ENCODE assay signal across 14 cellular contexts in genomic region chr12:3795096-3795799, GRCh38. TPM values are rescaled to one million over a fixed set of nuclear protein-coding genes. Genes with fewer than 3 reads are reported as not detected.
DNase-seq lines count a peak whose midpoint lies in the region; ATAC-seq and TF ChIP-seq lines count a peak whose summit lies in the region.
"Had no signal": no experiment of that assay in that cellular context is flagged by ENCODE, and none has a peak within 500 bp of the region (broad histone marks: within the 10 kb centered on the region; RNA-seq: fewer than 3 reads in every experiment).

No MANE protein-coding gene starts in this region.

- no peak for TF ChIP-seq CTCF in mesothelial cell of epicardium (IDR thresholded peaks at IDR 0.05; ENCODE audit: unreplicated experiment)

- H3K27me3 Mint-ChIP-seq in mesothelial cell of epicardium (ENCODE audit: low read depth): no peaks in the 10 kb centered on the region
- H3K27me3 Mint-ChIP-seq: activated CD4-positive, alpha-beta T cell treated with anti-CD3 and anti-CD28 coated beads, Interleukin-2, amount 10 ng/mL, durations not matched to agents 7 days and 5 days had no signal

- H3K4me1 Mint-ChIP-seq in mesothelial cell of epicardium: peaks cover 9% of the 10 kb centered on the region

- H3K9me3 Mint-ChIP-seq in mesothelial cell of epicardium: no peaks in the 10 kb centered on the region
- H3K9me3 Mint-ChIP-seq: activated CD4-positive, alpha-beta T cell treated with anti-CD3 and anti-CD28 coated beads, Interleukin-2, amount 10 ng/mL, durations not matched to agents 7 days and 5 days; neural progenitor cell had no signal

- no peak overlapping the region for H3K27ac Mint-ChIP-seq in mesothelial cell of epicardium
- H3K27ac Mint-ChIP-seq: activated CD4-positive, alpha-beta T cell treated with anti-CD3 and anti-CD28 coated beads, Interleukin-2, amount 10 ng/mL, durations not matched to agents 7 days and 5 days; neural progenitor cell had no signal

- H3K36me3 Mint-ChIP-seq in mesothelial cell of epicardium: peaks cover 7% of the 10 kb centered on the region
- H3K36me3 Mint-ChIP-seq: neural progenitor cell had no signal

- no peak for ATAC-seq in HG03565 (IDR thresholded peaks at IDR 0.05; ENCODE audit: unreplicated experiment)
- ATAC-seq: foreskin keratinocyte had no signal

- DNase-seq in DMS153 treated with DMSO at 0.1 percent for 48 hours (lab: John Stamatoyannopoulos, UW; ENCODE audit: unreplicated experiment) (peak; percentile 92), NCI-H1436 treated with DMSO at 0.1 percent for 48 hours (lab: John Stamatoyannopoulos, UW) (peak; percentile 73), NCI-H345 treated with DMSO at 0.1 percent for 48 hours (lab: John Stamatoyannopoulos, UW; ENCODE audit: unreplicated experiment) (peak; percentile 80), fibroblast of peridontal ligament (ENCODE audit: extremely low read depth) (peak; percentile 21), 8988T (no peak), mesothelial cell of epicardium (ENCODE audit: low spot score in 2 of 2, unreplicated experiment in 2 of 2) (no peak)
- DNase-seq in activated CD8-positive, alpha-beta memory T cell treated with anti-CD3 and anti-CD28 coated beads, Interleukin-2, amount 50 U/mL, for 48 hours: no peak
- DNase-seq: activated CD4-positive, alpha-beta T cell treated with anti-CD3 and anti-CD28 coated beads, Interleukin-2, amount 10 ng/mL, durations not matched to agents 7 days and 5 days; activated T-cell treated with anti-CD3 and anti-CD28 coated beads, Interleukin-2, amount 50 U/mL, for 48 hours; caudate nucleus; foreskin keratinocyte; mesenchymal stem cell had no signal

- H3K4me3 Mint-ChIP-seq in mesothelial cell of epicardium: no peak overlapping the region
- H3K4me3 Mint-ChIP-seq: activated CD4-positive, alpha-beta T cell treated with anti-CD3 and anti-CD28 coated beads, Interleukin-2, amount 10 ng/mL, durations not matched to agents 7 days and 5 days; neural progenitor cell had no signal

RNA-seq across cellular contexts. Expression of gene CRACR2A, which starts 42.3 kb away (rescaled TPM):
- total RNA-seq in mesothelial cell of epicardium: 1.0 to 1.2 TPM (median 1.1 TPM) in 3 replicates

Comparison
In these comparisons a context has a peak if more than half of its experiments do, and no peak if none do; other contexts are left out.
1. DNase-seq: peak in DMS153 treated with DMSO at 0.1 percent for 48 hours (single experiment), NCI-H1436 treated with DMSO at 0.1 percent for 48 hours (single experiment), NCI-H345 treated with DMSO at 0.1 percent for 48 hours (single experiment) and fibroblast of peridontal ligament (single experiment); none in 8988T (single experiment), activated CD8-positive, alpha-beta memory T cell treated with anti-CD3 and anti-CD28 coated beads, Interleukin-2, amount 50 U/mL, for 48 hours (single experiment) and mesothelial cell of epicardium (0 of 2).